ENCODE assay signal across 8 cellular contexts in genomic region chr1:10866314-10867091, GRCh38.
A peak's percentile ranks its signal among the peaks of the same experiment; 100 is the strongest.
DNase-seq lines count a peak whose midpoint lies in the region; ATAC-seq and TF ChIP-seq lines count a peak whose summit lies in the region.

No MANE protein-coding gene starts in this region.

- H3K9me3 ChIP-seq in spleen = no peaks in the 10 kb centered on the region

- peaks cover 0 to 100% (median 55%) of the 10 kb centered on the region in 7 donors for H3K27me3 ChIP-seq in spleen (replicated peaks in 1 of 7)

- DNase-seq in COLO668 (lab: John Stamatoyannopoulos, UW; ENCODE audit: unreplicated experiment) (peak; percentile 75), NCI-H2227 (lab: John Stamatoyannopoulos, UW; ENCODE audit: unreplicated experiment) (peak; percentile 72), left ventricle myocardium superior (peak; percentile 38), spleen (no peak), cerebellum (ENCODE audit: low spot score) (no peak)
- DNase-seq in activated T-helper 9 cell treated with anti-CD3 and anti-CD28 coated beads, Interleukin-2, amount 50 U/mL, for 16 hours (ENCODE audit: low read depth) = peak; percentile 6

- peak overlapping the region in 7 of 8 donors; percentile 9 to 68 (median 37) for H3K4me3 ChIP-seq in spleen

- 3 to 7% (median 3%) methylated on average over 20 to 31 of the region's 31 CpGs for WGBS in spleen, 5 donors

- no peak overlapping the region for H3K27ac ChIP-seq in spleen

- peaks cover 7 to 20% (median 16%) of the 10 kb centered on the region in 6 donors for H3K4me1 ChIP-seq in spleen

- ATAC-seq in left ventricle myocardium superior (peak; percentile 33), GM21447 (IDR thresholded peaks at IDR 0.05; ENCODE audit: unreplicated experiment) (no peak), HG03135 (IDR thresholded peaks at IDR 0.05; ENCODE audit: unreplicated experiment) (no peak)

- no peaks in the 10 kb centered on the region for H3K36me3 ChIP-seq in spleen

- intact Hi-C loops in left ventricle myocardium superior (cut with micrococcal nuclease) (loop anchor here (10.0 kb wide), 1 partner anchor 352 kb away; no protein-coding TSS in a partner anchor), spleen (cut with DNase I; ENCODE audit: low total_unique reads) (loop anchor here (5.0 to 10.0 kb wide), 2 partner anchors 172 to 359 kb away; no protein-coding TSS in a partner anchor)

- TF ChIP-seq CTCF in spleen (IDR thresholded peaks at IDR 0.05 in 8 of 11, conservative IDR thresholded peaks at IDR 0.05 in 3 of 11) = no peak

- no peak for TF ChIP-seq POLR2A in spleen (IDR thresholded peaks at IDR 0.05)

Comparison
In these comparisons a context has a peak if more than half of its experiments do, and no peak if none do; other contexts are left out.
1. DNase-seq: peak in COLO668 (single experiment), NCI-H2227 (single experiment), activated T-helper 9 cell treated with anti-CD3 and anti-CD28 coated beads, Interleukin-2, amount 50 U/mL, for 16 hours (single experiment) and left ventricle myocardium superior (single experiment); none in spleen (single experiment) and cerebellum (single experiment).